Comparison of ENCODE assay signal across 9 cellular contexts in the genomic region with DNA sequence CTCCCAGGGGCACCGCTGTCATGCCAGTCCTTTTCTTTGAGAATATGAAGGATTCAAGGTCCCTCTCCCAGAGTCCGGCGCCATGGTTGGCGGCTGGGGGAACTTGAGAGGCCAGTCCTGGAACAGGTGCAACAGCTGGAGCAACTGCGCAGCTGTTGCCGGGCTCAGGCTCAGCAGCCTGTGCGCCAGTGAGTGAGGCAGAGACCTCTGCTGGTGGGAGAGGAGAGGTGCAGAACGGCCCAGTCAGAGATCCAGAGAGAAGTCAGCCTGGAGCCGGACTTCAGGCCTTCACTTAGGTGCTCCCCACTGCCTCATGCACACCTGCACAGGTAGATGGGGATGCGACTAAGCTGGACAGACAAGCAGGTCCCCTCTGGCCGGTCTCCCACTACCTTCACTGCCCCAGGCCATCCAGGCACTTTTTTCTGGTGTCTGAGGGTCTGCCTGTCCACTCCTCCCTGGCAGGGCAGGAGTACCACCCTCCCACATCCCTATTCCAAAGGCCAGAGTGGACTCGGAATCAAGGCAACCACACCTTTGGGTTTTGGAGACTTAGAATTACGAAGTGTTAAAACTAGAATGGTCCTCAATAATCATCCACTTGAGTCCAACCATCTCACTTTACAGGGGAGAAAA. TPM values are rescaled to one million over a fixed set of nuclear protein-coding genes. Genes with fewer than 3 reads are reported as not detected.
DNase-seq lines count a peak whose midpoint lies in the region; ATAC-seq, FAIRE-seq and TF ChIP-seq lines count a peak whose summit lies in the region.
"Had no signal": no experiment of that assay in that cellular context is flagged by ENCODE, and none has a peak within 500 bp of the region (broad histone marks: within the 10 kb centered on the region; RNA-seq: fewer than 3 reads in every experiment).

No MANE protein-coding gene starts in this region.

- no peak for FAIRE-seq in frontal cortex (lab: Jason Lieb, UNC)

- H3K27ac ChIP-seq in Karpas-422 (ENCODE audit: low read length) (no peak overlapping the region), osteoblast (ENCODE audit: low read depth, low read length) (no peak overlapping the region)

- no peaks in the 10 kb centered on the region for H3K36me3 Mint-ChIP-seq in Caco-2 (ENCODE audit: insufficient read depth, unreplicated experiment)

- no peak overlapping the region for H3K4me3 ChIP-seq in Caco-2 (ENCODE audit: low read depth, low read length)
- no peak overlapping the region for H3K4me3 ChIP-seq in Karpas-422 (ENCODE audit: low read length)
- H3K4me3 ChIP-seq in osteoblast (ENCODE audit: insufficient read depth, low read length): no peak overlapping the region

- POLR2A ChIA-PET in Caco-2 (lab: Charles Lee): interaction anchor here (1.0 kb wide), 2 partner anchors 24 to 234 kb away, joined by 3 read pairs; no protein-coding TSS in a partner anchor

- intact Hi-C loops in Caco-2 (cut with micrococcal nuclease; ENCODE audit: unreplicated experiment): loop anchor here (1.0 kb wide), 4 partner anchors 24 to 144 kb away; no protein-coding TSS in a partner anchor

- H3K4me1 Mint-ChIP-seq in Caco-2 (ENCODE audit: low read depth, unreplicated experiment): peaks cover 13% of the 10 kb centered on the region

- peak; percentile 84 to 89 for DNase-seq in Caco-2
- DNase-seq in Karpas-422: peak; percentile 84
- peak; percentile 89 for DNase-seq in RPMI8226
- DNase-seq in activated effector memory CD4-positive, alpha-beta T cell treated with Interleukin-2 at 50 U/mL for 16 hours: peak; percentile 33
- peak; percentile 77 to 86 for DNase-seq in frontal cortex (ENCODE audit: low spot score in 2 of 2)
- peak; percentile 98 for DNase-seq in osteoblast (ENCODE audit: insufficient read length, low spot score, missing footprints)
- peak; percentile 80 for DNase-seq in ureter (ENCODE audit: low spot score)

- H4K20me1 ChIP-seq in Karpas-422 (ENCODE audit: insufficient read depth, low read depth, low read length) (no peaks in the 10 kb centered on the region), osteoblast (ENCODE audit: insufficient read depth, low read length) (no peaks in the 10 kb centered on the region)

- peaks cover 15% of the 10 kb centered on the region for H3K27me3 Mint-ChIP-seq in Caco-2 (ENCODE audit: insufficient read depth, unreplicated experiment)

- TF ChIP-seq CTCF in Caco-2 (IDR thresholded peaks at IDR 0.05; ENCODE audit: insufficient read depth in 1 of 2, low read depth in 1 of 2, low read length in 1 of 2, severe bottlenecking in 1 of 2, unreplicated experiment in 1 of 2): peak; percentile 98 to 100
- TF ChIP-seq CTCF in osteoblast (IDR thresholded peaks at IDR 0.05; ENCODE audit: extremely low read depth, low read depth, low read length): peak; percentile 94

- H3K36me3 ChIP-seq in Caco-2 (ENCODE audit: control insufficient read depth, insufficient read depth, low read length) (no peaks in the 10 kb centered on the region), Karpas-422 (ENCODE audit: insufficient read depth, low read length) (no peaks in the 10 kb centered on the region), osteoblast (ENCODE audit: insufficient read depth, low read length) (no peaks in the 10 kb centered on the region)

- no peak overlapping the region for H3K4me2 ChIP-seq in Karpas-422 (ENCODE audit: low read depth, low read length, poor library complexity, severe bottlenecking)
- no peak overlapping the region for H3K4me2 ChIP-seq in osteoblast (ENCODE audit: insufficient read depth, low read length)

- no peak overlapping the region for H2AFZ ChIP-seq in Karpas-422 (ENCODE audit: low read length)
- H2AFZ ChIP-seq in osteoblast (ENCODE audit: low read length): no peak overlapping the region

- CTCF ChIA-PET in Caco-2 (lab: Charles Lee): interaction anchor here (0.6 to 6.9 kb wide), 13 partner anchors 8 to 273 kb away, joined by 3 to 158 read pairs (median 4); no protein-coding TSS in a partner anchor

- ATAC-seq in GM21367 (IDR thresholded peaks at IDR 0.05; ENCODE audit: unreplicated experiment): peak; percentile 72

- H3K27me3 ChIP-seq in Caco-2 (replicated peaks; ENCODE audit: control insufficient read depth, insufficient read depth, low read length) (no peaks in the 10 kb centered on the region), Karpas-422 (ENCODE audit: low read length) (no peaks in the 10 kb centered on the region), osteoblast (ENCODE audit: insufficient read depth, low read length) (peaks cover 53% of the 10 kb centered on the region)

- H3K9me3 ChIP-seq in Caco-2 (no peaks in the 10 kb centered on the region), Karpas-422 (ENCODE audit: low read length) (no peaks in the 10 kb centered on the region), osteoblast (ENCODE audit: low read depth, low read length) (no peaks in the 10 kb centered on the region)

- H3K9me3 Mint-ChIP-seq in Caco-2 (ENCODE audit: unreplicated experiment): no peaks in the 10 kb centered on the region

- H3K9me2 ChIP-seq in Karpas-422 (replicated peaks; ENCODE audit: insufficient read depth, low read length): no peaks in the 10 kb centered on the region

- no peak overlapping the region for H3K9ac ChIP-seq in Karpas-422 (ENCODE audit: low read length)

- no peak overlapping the region for H3K27ac Mint-ChIP-seq in Caco-2 (ENCODE audit: unreplicated experiment)

- 0 out of 2 replicates have a peak, but pooled peaks cover 7% of the 10 kb centered on the region for H3K4me1 ChIP-seq in Caco-2
- H3K4me1 ChIP-seq in Karpas-422 (ENCODE audit: low read length): no peaks in the 10 kb centered on the region
- no peaks in the 10 kb centered on the region for H3K4me1 ChIP-seq in osteoblast (ENCODE audit: insufficient read depth, low read length)

- H3K79me2 ChIP-seq in Karpas-422 (ENCODE audit: low read length) (no peaks in the 10 kb centered on the region), osteoblast (ENCODE audit: insufficient read depth, low read length) (no peaks in the 10 kb centered on the region)

- no TSS peak for BruUV-seq in Caco-2 (replicated peaks; lab: Mats Ljungman, UMichigan)

- no peak overlapping the region for H3K4me3 Mint-ChIP-seq in Caco-2 (ENCODE audit: unreplicated experiment)

RNA-seq across cellular contexts. Expression of gene CHRDL2, which starts 4.6 kb away (rescaled TPM):
- total RNA-seq in Caco-2 (2022): 2.5 and 3.4 TPM in 2 replicates
- total RNA-seq in Karpas-422 (2014; rRNA removed; shearing (Covaris generic); ENCODE audit: low replicate concordance): not detected in 2 replicates
- total RNA-seq in frontal cortex: not detected
- under 0.01 TPM in 1 of 2 replicates, not detected in the other for total RNA-seq in osteoblast
- 3.2 TPM for total RNA-seq in ureter
- total RNA-seq: T-helper 1 cell treated with Interleukin-12 subunit alpha and Interleukin-12 subunit beta and Interleukin-4 antibody, amounts not matched to agents 30 ng/mL and 1 ng/mL, for 36 hours had no signal

RNA-seq across cellular contexts. Expression of gene RNF169, which starts 22.0 kb away (rescaled TPM):
- 28.0 and 28.7 TPM in 2 replicates for total RNA-seq in Caco-2 (2022)
- 18.8 and 47.0 TPM in 2 replicates for total RNA-seq in Karpas-422 (2014; rRNA removed; shearing (Covaris generic); ENCODE audit: low replicate concordance)
- total RNA-seq in frontal cortex: 29.8 TPM
- 32.6 and 32.7 TPM in 2 replicates for total RNA-seq in osteoblast
- total RNA-seq in ureter: 21.6 TPM

Comparison
In these comparisons a context has a peak if more than half of its experiments do, and no peak if none do; other contexts are left out.
1. DNase-seq: peak in every context shown above with its lines; median percentile 98 in osteoblast; 89 in RPMI8226; 86 in Caco-2; 84 in Karpas-422; 82 in frontal cortex; 80 in ureter; 33 in activated effector memory CD4-positive, alpha-beta T cell treated with Interleukin-2 at 50 U/mL for 16 hours.